1 cellular context compared by ENCODE assay signal in the genomic region with DNA sequence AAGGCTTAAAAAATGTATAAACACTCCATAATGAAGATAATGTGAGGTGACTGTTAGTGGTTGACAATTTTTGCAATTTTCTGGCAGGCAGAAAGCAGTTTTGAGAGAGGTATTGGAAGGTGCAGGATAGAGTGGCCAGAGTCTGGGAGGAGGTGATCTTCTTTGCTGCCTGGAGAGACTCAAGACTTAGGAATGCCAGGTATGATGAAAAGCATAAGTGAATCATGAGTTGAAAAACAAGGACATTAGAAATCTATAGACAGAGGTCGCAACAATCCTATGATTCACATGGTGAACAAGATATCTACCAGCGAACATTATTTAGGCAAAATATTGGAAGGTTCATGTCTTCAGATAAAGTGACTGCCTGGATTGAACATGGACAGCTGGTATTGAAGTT.
TF ChIP-seq lines count a peak whose summit lies in the region.

No MANE protein-coding gene starts in this region.

TF ChIP-seq in IMR-90, 13 proteins besides CTCF, POLR2A, EP300 and RAD21:
- no peak for TF ChIP-seq NFE2L2 (IDR thresholded peaks at IDR 0.05; ENCODE audit: low read depth, low read length)
- TF ChIP-seq CEBPB (IDR thresholded peaks at IDR 0.05; ENCODE audit: low read depth, low read length), result no peak
- TF ChIP-seq ELK1 (IDR thresholded peaks at IDR 0.05; ENCODE audit: borderline replicate concordance, low read depth, low read length), result no peak
- TF ChIP-seq, protein P1, sequence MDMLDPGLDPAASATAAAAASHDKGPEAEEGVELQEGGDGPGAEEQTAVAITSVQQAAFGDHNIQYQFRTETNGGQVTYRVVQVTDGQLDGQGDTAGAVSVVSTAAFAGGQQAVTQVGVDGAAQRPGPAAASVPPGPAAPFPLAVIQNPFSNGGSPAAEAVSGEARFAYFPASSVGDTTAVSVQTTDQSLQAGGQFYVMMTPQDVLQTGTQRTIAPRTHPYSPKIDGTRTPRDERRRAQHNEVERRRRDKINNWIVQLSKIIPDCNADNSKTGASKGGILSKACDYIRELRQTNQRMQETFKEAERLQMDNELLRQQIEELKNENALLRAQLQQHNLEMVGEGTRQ (IDR thresholded peaks at IDR 0.05; ENCODE audit: low read depth, low read length), result no peak
- no peak for TF ChIP-seq RCOR1 (IDR thresholded peaks at IDR 0.05; ENCODE audit: insufficient replicate concordance, low read length)
- TF ChIP-seq FOS (IDR thresholded peaks at IDR 0.05; ENCODE audit: low read depth, low read length), result no peak
- TF ChIP-seq SMC3 (IDR thresholded peaks at IDR 0.05; ENCODE audit: low read depth, low read length), result no peak
- no peak for TF ChIP-seq BHLHE40 (IDR thresholded peaks at IDR 0.05; ENCODE audit: low read depth, low read length)
- TF ChIP-seq MXI1 (IDR thresholded peaks at IDR 0.05; ENCODE audit: borderline replicate concordance, low read depth, low read length), result no peak
- TF ChIP-seq MAZ (IDR thresholded peaks at IDR 0.05; ENCODE audit: borderline replicate concordance, low read depth, low read length), result no peak
- no peak for TF ChIP-seq CHD1 (IDR thresholded peaks at IDR 0.05; ENCODE audit: low read depth, low read length)
- TF ChIP-seq RFX5 (IDR thresholded peaks at IDR 0.05; ENCODE audit: low read depth, low read length), result no peak
- no peak for TF ChIP-seq MAFK (IDR thresholded peaks at IDR 0.05; ENCODE audit: low read depth, low read length)
